Comparison of ENCODE assay signal across 19 cellular contexts in genomic region chr12:102481705-102482104, GRCh38. TPM values are rescaled to one million over a fixed set of nuclear protein-coding genes. Genes with fewer than 3 reads are reported as not detected.
DNase-seq lines count a peak whose midpoint lies in the region; ATAC-seq, FAIRE-seq and TF ChIP-seq lines count a peak whose summit lies in the region.
"Had no signal": no experiment of that assay in that cellular context is flagged by ENCODE, and none has a peak within 500 bp of the region (broad histone marks: within the 10 kb centered on the region; RNA-seq: fewer than 3 reads in every experiment).

No MANE protein-coding gene starts in this region.

- RAD21 ChIA-PET in GM12878 (lab: Charles Lee; ENCODE audit: unreplicated experiment) = interaction anchor here (0.8 to 3.8 kb wide), 5 partner anchors 11 to 421 kb away, joined by 3 to 28 read pairs (median 13); no protein-coding TSS in a partner anchor

- no peak for TF ChIP-seq RAD21 in GM12878 (IDR thresholded peaks at IDR 0.05; ENCODE audit: insufficient read depth, low read depth, low read length)

- CTCF ChIA-PET in GM12878 (lab: Yijun Ruan, JAX) = interaction anchor here (0.6 to 4.5 kb wide), 12 partner anchors 16 to 548 kb away, joined by 3 to 34 read pairs (median 7); no protein-coding TSS in a partner anchor

- POLR2A ChIA-PET in GM12878 (lab: Charles Lee) = interaction anchor here (0.6 to 0.7 kb wide), 2 partner anchors 287 to 575 kb away, joined by 3 to 4 read pairs; no protein-coding TSS in a partner anchor

- no peak for FAIRE-seq in GM12878 (lab: Jason Lieb, UNC)
- FAIRE-seq: H1 had no signal

- no peaks in the 10 kb centered on the region for H4K20me1 ChIP-seq in GM12878 (ENCODE audit: control insufficient read depth, insufficient read depth)

- DNase-seq in COLO668 (lab: John Stamatoyannopoulos, UW; ENCODE audit: unreplicated experiment) (peak; percentile 28), LNCaP clone FGC (ENCODE audit: low read depth) (peak; percentile 62), GM12878 (ENCODE audit: low read depth, low spot score) (no peak), gastrocnemius medialis (no peak), H7 (no peak), GOT3 (lab: John Stamatoyannopoulos, UW) (no peak), NCI-H1105 treated with DMSO at 0.1 percent for 48 hours (lab: John Stamatoyannopoulos, UW) (no peak)
- DNase-seq: activated naive CD4-positive, alpha-beta T cell; activated T-cell treated with anti-CD3 and anti-CD28 coated beads, Interleukin-2, amount 50 U/mL, for 1 hour; amygdala; CD8-positive, alpha-beta memory T cell; heart right ventricle; midbrain; NCI-H146; sigmoid colon had no signal

- no TSS peak for BruUV-seq in GM12878 (replicated peaks; lab: Mats Ljungman, UMichigan)

- H3K9ac ChIP-seq in GM12878 (ENCODE audit: control insufficient read depth, insufficient read depth, low read length) = no peak overlapping the region

- no peaks in the 10 kb centered on the region for H3K27me3 ChIP-seq in GM12878 (replicated peaks in 1 of 2; ENCODE audit: control insufficient read depth in 2 of 2, insufficient read depth in 2 of 2, low read length in 1 of 2)
- no peaks in the 10 kb centered on the region for H3K27me3 ChIP-seq in gastrocnemius medialis
- no peaks in the 10 kb centered on the region for H3K27me3 ChIP-seq in H7 (ENCODE audit: control insufficient read depth, insufficient read depth, low read length)
- H3K27me3 ChIP-seq: sigmoid colon, suprapubic skin had no signal

- intact Hi-C loops in GM12878 (cut with micrococcal nuclease; ENCODE audit: unreplicated experiment) = loop anchor here (5.0 kb wide), 3 partner anchors 359 to 564 kb away; partner anchors contain the start of genes NUP37 and PARPBP
- intact Hi-C loops in gastrocnemius medialis (cut with DNase I; ENCODE audit: low total_unique reads) = loop anchor here (2.0 to 5.0 kb wide), 4 partner anchors 55 to 544 kb away; partner anchors contain the start of genes NUP37 and PARPBP

- no peak for TF ChIP-seq CTCF in LNCaP clone FGC (IDR thresholded peaks at IDR 0.05; ENCODE audit: control insufficient read depth, extremely low read depth, insufficient read depth)
- no peak for TF ChIP-seq CTCF in GM12878 (IDR thresholded peaks at IDR 0.05 in 2 of 3, conservative IDR thresholded peaks at IDR 0.05 in 1 of 3; ENCODE audit: control insufficient read depth in 2 of 3, extremely low read depth in 1 of 3, insufficient read depth in 1 of 3, low read depth in 3 of 3, low read length in 3 of 3)
- no peak for TF ChIP-seq CTCF in gastrocnemius medialis (IDR thresholded peaks at IDR 0.05 in 4 of 5, conservative IDR thresholded peaks at IDR 0.05 in 1 of 5)

- peaks cover 8% of the 10 kb centered on the region for H3K79me2 ChIP-seq in GM12878 (ENCODE audit: control insufficient read depth, insufficient read depth, low read length)

- TF ChIP-seq EP300 in GM12878 (IDR thresholded peaks at IDR 0.05; ENCODE audit: borderline replicate concordance in 1 of 2, control insufficient read depth in 1 of 2, low read depth in 2 of 2, low read length in 2 of 2) = no peak

- ATAC-seq in GM12878 (no peak), gastrocnemius medialis (no peak)
- ATAC-seq: activated CD4-positive, CD25-positive, alpha-beta regulatory T cell treated with anti-CD3 and anti-CD28 coated beads, Interleukin-2, amount 50 U/mL, for 24 hours had no signal

- SMC1A ChIA-PET in GM12878 (lab: Charles Lee; ENCODE audit: uncharacterized antibody, unreplicated experiment) = interaction anchor here (0.8 to 4.9 kb wide), 10 partner anchors 9 to 565 kb away, joined by 3 to 43 read pairs (median 4); no protein-coding TSS in a partner anchor

- in situ Hi-C loops in GM12878 (cut with MboI) = loop anchor here (5.0 kb wide), 1 partner anchor 549 kb away; no protein-coding TSS in a partner anchor
- in situ Hi-C loops in gastrocnemius medialis (cut with MboI; ENCODE audit: low sequenced_read_pairs in 4 of 4) = loop anchor here (10.0 to 25.0 kb wide), 5 partner anchors 307 to 544 kb away; no protein-coding TSS in a partner anchor

- no peak overlapping the region for H2AFZ ChIP-seq in GM12878 (ENCODE audit: control insufficient read depth, low read depth, low read length)

- H3K36me3 ChIP-seq in GM12878 (ENCODE audit: control insufficient read depth in 2 of 2, insufficient read depth in 2 of 2, low read length in 1 of 2) = no peaks in the 10 kb centered on the region
- no peaks in the 10 kb centered on the region for H3K36me3 ChIP-seq in gastrocnemius medialis
- H3K36me3 ChIP-seq in H7 (replicated peaks; ENCODE audit: control insufficient read depth, insufficient read depth, low read length) = no peaks in the 10 kb centered on the region
- H3K36me3 ChIP-seq: heart right ventricle, sigmoid colon, suprapubic skin had no signal

- no peak overlapping the region for H3K4me2 ChIP-seq in GM12878 (ENCODE audit: control insufficient read depth, insufficient read depth)

- H3K4me3 ChIP-seq in LNCaP clone FGC (ENCODE audit: low read depth, low read length) (no peak overlapping the region), GM12878 (no peak overlapping the region), gastrocnemius medialis (no peak overlapping the region), H7 (ENCODE audit: insufficient read depth, low read depth, low read length) (no peak overlapping the region)
- H3K4me3 ChIP-seq: sigmoid colon, suprapubic skin had no signal

- peak overlapping the region; percentile 20 for H3K27ac ChIP-seq in GM12878 (ENCODE audit: control insufficient read depth, insufficient read depth)
- peak overlapping the region; percentile 8 to 43 (median 23) for H3K27ac ChIP-seq in gastrocnemius medialis
- H3K27ac ChIP-seq: suprapubic skin had no signal

- H3K9me3 ChIP-seq in GM12878 (replicated peaks; ENCODE audit: control insufficient read depth, insufficient read depth, low read length) (peaks cover 3% of the 10 kb centered on the region), gastrocnemius medialis (no peaks in the 10 kb centered on the region)
- H3K9me3 ChIP-seq: sigmoid colon, suprapubic skin had no signal

- no peak for TF ChIP-seq POLR2A in GM12878 (IDR thresholded peaks at IDR 0.05; ENCODE audit: low read depth, low read length)
- TF ChIP-seq POLR2A in gastrocnemius medialis (IDR thresholded peaks at IDR 0.05) = no peak

- peaks cover 61% of the 10 kb centered on the region for H3K4me1 ChIP-seq in GM12878 (ENCODE audit: control insufficient read depth, insufficient read depth, low read length)
- peaks cover 22 to 27% of the 10 kb centered on the region in 2 donors for H3K4me1 ChIP-seq in gastrocnemius medialis

TF ChIP-seq in GM12878, 131 proteins besides CTCF, POLR2A, EP300 and RAD21:
- TF ChIP-seq, protein P1, sequence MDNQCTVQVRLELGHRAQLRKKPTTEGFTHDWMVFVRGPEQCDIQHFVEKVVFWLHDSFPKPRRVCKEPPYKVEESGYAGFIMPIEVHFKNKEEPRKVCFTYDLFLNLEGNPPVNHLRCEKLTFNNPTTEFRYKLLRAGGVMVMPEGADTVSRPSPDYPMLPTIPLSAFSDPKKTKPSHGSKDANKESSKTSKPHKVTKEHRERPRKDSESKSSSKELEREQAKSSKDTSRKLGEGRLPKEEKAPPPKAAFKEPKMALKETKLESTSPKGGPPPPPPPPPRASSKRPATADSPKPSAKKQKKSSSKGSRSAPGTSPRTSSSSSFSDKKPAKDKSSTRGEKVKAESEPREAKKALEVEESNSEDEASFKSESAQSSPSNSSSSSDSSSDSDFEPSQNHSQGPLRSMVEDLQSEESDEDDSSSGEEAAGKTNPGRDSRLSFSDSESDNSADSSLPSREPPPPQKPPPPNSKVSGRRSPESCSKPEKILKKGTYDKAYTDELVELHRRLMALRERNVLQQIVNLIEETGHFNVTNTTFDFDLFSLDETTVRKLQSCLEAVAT (IDR thresholded peaks at IDR 0.05) = 0 out of 2 replicates have a peak, but pooled peaks have one; percentile 38
- TF ChIP-seq HDAC2 (IDR thresholded peaks at IDR 0.05) (no peak), ETV6 (conservative IDR thresholded peaks at IDR 0.05 in 1 of 2, IDR thresholded peaks at IDR 0.05 in 1 of 2; ENCODE audit: borderline replicate concordance in 1 of 2, low read depth in 1 of 2) (no peak)
TF ChIP-seq in GM12878: peak in this region for 1.

RNA-seq across cellular contexts. Expression of gene IGF1, which starts 1.3 kb away (rescaled TPM):
- total RNA-seq in GM12878 (2013; cell fraction: nucleolus; rRNA removed) = 21.3 and 22.3 TPM in 2 replicates
- total RNA-seq in GM12878 (2014; rRNA removed) (2.4 and 2.6 TPM in 2 replicates), GM12878 (2014; rRNA removed; fragmentation: Illumina TruSeq; extraction: Trizol) (2.8 and 2.9 TPM in 2 replicates), GM12878 (2021) (3.2 and 3.4 TPM in 2 replicates), gastrocnemius medialis (10 to 100 TPM in 3 of 4 donors, 1 to 10 TPM in 1; 8.3 to 22.7 (median 17.9) TPM)
- polyA plus RNA-seq in GM12878 (2011; ENCODE audit: low read depth) = 6.5 TPM
- polyA plus RNA-seq in GM12878 (2011; rRNA removed) (7.9 and 10.2 TPM in 2 replicates), GM12878 (2014; fragmentation: Illumina TruSeq; extraction: Trizol) (2.7 and 3.7 TPM in 2 replicates), GM12878 (2014; fragmentation: Nextera tagmentation; extraction: Ambion mirVana) (1 to 10 TPM; 6.2 to 9.2 TPM), GM12878 (2014; rRNA removed) (1.8 and 2.5 TPM in 2 replicates), GM12878 (2016; fragmentation: Nextera tagmentation; extraction: Ambion mirVana) (1 to 10 TPM; 2.6 to 4.9 TPM)
- polyA plus RNA-seq in GM12878 (2011; cell fraction: cytosol; rRNA removed) = 10.8 and 11.8 TPM in 2 replicates
- 3.6 and 4.2 TPM in 2 replicates for polyA plus RNA-seq in GM12878 (2011; cell fraction: nucleus; rRNA removed)
- 7.5 and 9.8 TPM in 2 replicates for polyA plus RNA-seq in GM12878 (2012)
- polyA minus RNA-seq in GM12878 (2011; rRNA and poly(A)+ RNA removed) = 5.2 and 11.5 TPM in 2 replicates
- 1.3 and 3.1 TPM in 2 replicates for polyA minus RNA-seq in GM12878 (2011; cell fraction: cytosol; rRNA and poly(A)+ RNA removed)
- 3.9 and 8.5 TPM in 2 replicates for polyA minus RNA-seq in GM12878 (2011; cell fraction: nucleus; rRNA and poly(A)+ RNA removed)
- total RNA-seq in H7 (2014; rRNA removed; shearing (Covaris generic)) = not detected in 2 replicates
- total RNA-seq: H1 had no signal
- polyA plus RNA-seq: CD8-positive, alpha-beta memory T cell; H1; neural cell had no signal

Comparison
In these comparisons a context has a peak if more than half of its experiments do, and no peak if none do; other contexts are left out.
1. DNase-seq: peak in COLO668 (single experiment) and LNCaP clone FGC (single experiment); none in GM12878 (single experiment), gastrocnemius medialis (0 of 2), H7 (single experiment), GOT3 (single experiment) and NCI-H1105 treated with DMSO at 0.1 percent for 48 hours (single experiment).